In genomic region chr1:58896211-58897183, GRCh38 we compare ENCODE assay signal across 10 cellular contexts.
A peak's percentile ranks its signal among the peaks of the same experiment; 100 is the strongest.
DNase-seq lines count a peak whose midpoint lies in the region; ATAC-seq, FAIRE-seq and TF ChIP-seq lines count a peak whose summit lies in the region.
"Had no signal": no experiment of that assay in that cellular context is flagged by ENCODE, and none has a peak within 500 bp of the region (broad histone marks: within the 10 kb centered on the region; RNA-seq: fewer than 3 reads in every experiment).

No MANE protein-coding gene starts in this region.

- H2AFZ ChIP-seq in HCT116 (ENCODE audit: low read depth, low read length, poor library complexity, severe bottlenecking) = no peak overlapping the region

- no peak for TF ChIP-seq POLR2A in HCT116 (IDR thresholded peaks at IDR 0.05; ENCODE audit: borderline replicate concordance, extremely low read depth, insufficient read depth, insufficient read length)

- DNase-seq in HCT116 (ENCODE audit: low read depth, low spot score) (no peak), iPS-NIHi11 (ENCODE audit: low spot score) (peak; percentile 50), small intestine (peak; percentile 87), NCI-H1092 (lab: John Stamatoyannopoulos, UW) (no peak), RKO (ENCODE audit: low spot score) (no peak), putamen (ENCODE audit: low spot score) (no peak)
- DNase-seq: NCI-H1105 had no signal

- H3K4me3 ChIP-seq in HCT116 (replicated peaks in 1 of 2; ENCODE audit: low read depth in 1 of 2, low read length in 2 of 2) (no peak overlapping the region), small intestine (ENCODE audit: low read depth in 1 of 2, low read length in 2 of 2) (no peak overlapping the region)

- TF ChIP-seq CTCF in HCT116 (IDR thresholded peaks at IDR 0.05 in 2 of 3, conservative IDR thresholded peaks at IDR 0.05 in 1 of 3; ENCODE audit: borderline replicate concordance in 1 of 3, insufficient read depth in 1 of 3, low read depth in 2 of 3, low read length in 2 of 3) = no peak

- no TSS peak for BruUV-seq in HCT116 (replicated peaks; lab: Mats Ljungman, UMichigan)

- no peaks in the 10 kb centered on the region for H3K79me2 ChIP-seq in HCT116 (ENCODE audit: insufficient read depth, low read length)

- H3K9me3 ChIP-seq in HCT116 (ENCODE audit: control insufficient read depth in 1 of 2, insufficient read depth in 1 of 2, low read depth in 1 of 2, low read length in 2 of 2) (no peaks in the 10 kb centered on the region), small intestine (ENCODE audit: control insufficient read depth, low read depth) (no peaks in the 10 kb centered on the region)

- no peak for FAIRE-seq in small intestine (lab: Jason Lieb, UNC)

- no peak overlapping the region for H3K9ac ChIP-seq in HCT116 (ENCODE audit: low read length)

- H3K27ac ChIP-seq in HCT116 (ENCODE audit: low read depth, low read length) (no peak overlapping the region), small intestine (ENCODE audit: low read depth in 1 of 2, low read length in 1 of 2) (peak overlapping the region; percentile 38 to 67)

- POLR2A ChIA-PET in HCT116 (lab: Charles Lee) = interaction anchor here (0.9 to 2.8 kb wide), 2 partner anchors 15 to 113 kb away, joined by 3 to 8 read pairs; partner anchors contain the start of gene JUN

- CTCF ChIA-PET in HCT116 (lab: Charles Lee) = interaction anchor here (0.7 kb wide), 1 partner anchor 47 kb away, joined by 3 read pairs; no protein-coding TSS in a partner anchor

- H3K27me3 ChIP-seq in HCT116 (ENCODE audit: insufficient read depth, low read length) = no peaks in the 10 kb centered on the region
- H3K27me3 ChIP-seq in small intestine (ENCODE audit: control insufficient read depth in 2 of 2, insufficient read depth in 2 of 2, low read length in 2 of 2) = no peaks in the 10 kb centered on the region

- ATAC-seq in HCT116 = peak; percentile 64
- peak; percentile 35; the same call in 2 of the 3 replicates for ATAC-seq in SK-N-SH treated with all-trans-retinoic acid at 6 μM for 48 hours
- no peak for ATAC-seq in HG02798 (IDR thresholded peaks at IDR 0.05; ENCODE audit: poor library complexity, unreplicated experiment)
- ATAC-seq: activated naive CD4-positive, alpha-beta T cell treated with anti-CD3 and anti-CD28 coated beads, Interleukin-2, amount 50 U/mL, for 72 hours had no signal

- H3K4me1 ChIP-seq in HCT116 (ENCODE audit: control insufficient read depth in 1 of 2, insufficient read depth in 2 of 2, low read length in 2 of 2) (peaks cover 0 to 10% of the 10 kb centered on the region in 2 experiments; a peak in 1 of 4 replicates), small intestine (ENCODE audit: control insufficient read depth in 2 of 2, insufficient read depth in 1 of 2, low read depth in 1 of 2, low read length in 1 of 2) (peaks cover 13 to 15% of the 10 kb centered on the region in 2 donors)

- no peak for TF ChIP-seq RAD21 in HCT116 (IDR thresholded peaks at IDR 0.05; ENCODE audit: low read depth)

- H4K20me1 ChIP-seq in HCT116 (ENCODE audit: insufficient read depth) = no peaks in the 10 kb centered on the region

- RAD21 ChIA-PET in HCT116 (lab: Charles Lee; ENCODE audit: low non-redundant PET in 1 of 2, low total read pairs in 2 of 2, uncharacterized antibody in 2 of 2, unreplicated experiment in 2 of 2) = interaction anchor here in 1 of 2 experiments (1.3 kb wide), 1 partner anchor 80 kb away, joined by 3 read pairs; no protein-coding TSS in a partner anchor

- no peaks in the 10 kb centered on the region for H3K9me2 ChIP-seq in HCT116 (ENCODE audit: insufficient read depth)

- H3K36me3 ChIP-seq in HCT116 (ENCODE audit: control insufficient read depth in 1 of 2, insufficient read depth in 2 of 2, low read length in 2 of 2) = no peaks in the 10 kb centered on the region
- H3K36me3 ChIP-seq in small intestine (ENCODE audit: control insufficient read depth in 2 of 2, insufficient read depth in 2 of 2, low read length in 2 of 2) = no peaks in the 10 kb centered on the region

- WGBS in small intestine, 3 donors = 17 to 21% (median 19%) methylated on average over 8 of the region's 8 CpGs

- H3K4me2 ChIP-seq in HCT116 (ENCODE audit: low read length) = peak overlapping the region; percentile 24; the same call in 1 of the 2 replicates

- intact Hi-C loops in HCT116 (cut with micrococcal nuclease) = no loop called here

TF ChIP-seq in HCT116, 20 proteins besides CTCF, POLR2A, EP300 and RAD21 (continues in another document):
- TF ChIP-seq ZNF274 (IDR thresholded peaks at IDR 0.05; ENCODE audit: low read depth, low read length) = no peak
- TF ChIP-seq EGR1 (IDR thresholded peaks at IDR 0.05; ENCODE audit: low read depth) = no peak
- no peak for TF ChIP-seq ELF1 (IDR thresholded peaks at IDR 0.05; ENCODE audit: borderline replicate concordance, low read depth)
- no peak for TF ChIP-seq ATF3 (IDR thresholded peaks at IDR 0.05)
- TF ChIP-seq EZH2phosphoT487 (IDR thresholded peaks at IDR 0.05; ENCODE audit: borderline replicate concordance) = no peak
- TF ChIP-seq FOSL1 (IDR thresholded peaks at IDR 0.05; ENCODE audit: low read depth) = no peak
- TF ChIP-seq MAX (IDR thresholded peaks at IDR 0.05) = no peak
- TF ChIP-seq SRF (IDR thresholded peaks at IDR 0.05; ENCODE audit: low read depth) = no peak
- TF ChIP-seq SP1 (IDR thresholded peaks at IDR 0.05; ENCODE audit: low read depth) = no peak; the same call in 1 of the 2 replicates
- no peak for TF ChIP-seq JUND (IDR thresholded peaks at IDR 0.05)
- TF ChIP-seq YY1 (IDR thresholded peaks at IDR 0.05; ENCODE audit: extremely low read depth, insufficient replicate concordance, low read depth, low read length) = no peak
- no peak for TF ChIP-seq EZH2 (IDR thresholded peaks at IDR 0.05)
- TF ChIP-seq CBX3 (IDR thresholded peaks at IDR 0.05; ENCODE audit: low read depth) = no peak
- no peak for TF ChIP-seq POLR2AphosphoS5 (IDR thresholded peaks at IDR 0.05; ENCODE audit: low read depth, low read length)
- no peak for TF ChIP-seq SIN3A (IDR thresholded peaks at IDR 0.05; ENCODE audit: low read depth)
- no peak for TF ChIP-seq ZFX (IDR thresholded peaks at IDR 0.05)

TF ChIP-seq in SK-N-SH treated with all-trans-retinoic acid at 6 μM for 48 hours, 23 proteins besides CTCF, POLR2A, EP300 and RAD21 (continues in another document):
- TF ChIP-seq ESRRG (CRISPR knock-in tag; IDR thresholded peaks at IDR 0.05) = no peak
- TF ChIP-seq CSRNP3 (CRISPR knock-in tag; IDR thresholded peaks at IDR 0.05) = no peak
- TF ChIP-seq RARB (CRISPR knock-in tag; IDR thresholded peaks at IDR 0.05) = no peak
- no peak for TF ChIP-seq ISL1 (CRISPR knock-in tag; IDR thresholded peaks at IDR 0.05)
- no peak for TF ChIP-seq ZNF70 (CRISPR knock-in tag; IDR thresholded peaks at IDR 0.05)
- TF ChIP-seq ZFP30 (CRISPR knock-in tag; IDR thresholded peaks at IDR 0.05) = no peak
- no peak for TF ChIP-seq ZFP3 (CRISPR knock-in tag; IDR thresholded peaks at IDR 0.05)
- no peak for TF ChIP-seq SNAI2 (CRISPR knock-in tag; IDR thresholded peaks at IDR 0.05)
- TF ChIP-seq POU6F1 (CRISPR knock-in tag; IDR thresholded peaks at IDR 0.05; ENCODE audit: borderline replicate concordance, low read depth) = no peak
- TF ChIP-seq ZC3H10 (CRISPR knock-in tag; IDR thresholded peaks at IDR 0.05) = no peak
- no peak for TF ChIP-seq ARNTL (CRISPR knock-in tag; IDR thresholded peaks at IDR 0.05; ENCODE audit: borderline replicate concordance, low read depth)
- no peak for TF ChIP-seq TOX (CRISPR knock-in tag; IDR thresholded peaks at IDR 0.05; ENCODE audit: borderline replicate concordance)
- no peak for TF ChIP-seq TCF4 (CRISPR knock-in tag; IDR thresholded peaks at IDR 0.05; ENCODE audit: borderline replicate concordance)

Comparison
In these comparisons a context has a peak if more than half of its experiments do, and no peak if none do; other contexts are left out.
1. DNase-seq: peak in iPS-NIHi11 (single experiment) and small intestine (single experiment); none in HCT116 (single experiment), NCI-H1092 (single experiment), RKO (single experiment) and putamen (single experiment).